ENCODE assay signal across 31 cellular contexts in genomic region chr22:17769716-17770082, GRCh38. TPM values are rescaled to one million over a fixed set of nuclear protein-coding genes. Genes with fewer than 3 reads are reported as not detected.
A peak's percentile ranks its signal among the peaks of the same experiment; 100 is the strongest.
DNase-seq lines count a peak whose midpoint lies in the region; ATAC-seq, FAIRE-seq and TF ChIP-seq lines count a peak whose summit lies in the region.
"Had no signal": no experiment of that assay in that cellular context is flagged by ENCODE, and none has a peak within 500 bp of the region (broad histone marks: within the 10 kb centered on the region; RNA-seq: fewer than 3 reads in every experiment).

No MANE protein-coding gene starts in this region.

- no peak for TF ChIP-seq CTCF in GM12878 (IDR thresholded peaks at IDR 0.05 in 2 of 3, conservative IDR thresholded peaks at IDR 0.05 in 1 of 3; ENCODE audit: control insufficient read depth in 2 of 3, extremely low read depth in 1 of 3, insufficient read depth in 1 of 3, low read depth in 3 of 3, low read length in 3 of 3)
- no peak for TF ChIP-seq CTCF in mucosa of descending colon (IDR thresholded peaks at IDR 0.05)

- TF ChIP-seq EP300 in GM12878 (IDR thresholded peaks at IDR 0.05; ENCODE audit: borderline replicate concordance in 1 of 2, control insufficient read depth in 1 of 2, low read depth in 2 of 2, low read length in 2 of 2), result no peak

- no peaks in the 10 kb centered on the region for H3K9me3 Mint-ChIP-seq in activated T-cell treated with anti-CD3 and anti-CD28 coated beads, Interleukin-2, amount 50 U/mL, for 4 hours
- H3K9me3 Mint-ChIP-seq: HFFc6, neural progenitor cell had no signal

- TF ChIP-seq POLR2A in GM12878 (IDR thresholded peaks at IDR 0.05; ENCODE audit: low read depth, low read length), result no peak

- H3K9me3 ChIP-seq in GM12878 (replicated peaks; ENCODE audit: control insufficient read depth, insufficient read depth, low read length) (no peaks in the 10 kb centered on the region), mucosa of descending colon (no peaks in the 10 kb centered on the region), thymus (ENCODE audit: control insufficient read depth) (no peaks in the 10 kb centered on the region)
- H3K9me3 ChIP-seq: heart left ventricle, left lung, SJSA1, stomach, upper lobe of right lung had no signal

- intact Hi-C loops in GM12878 (cut with micrococcal nuclease; ENCODE audit: unreplicated experiment), result loop anchor here (10.0 kb wide), 1 partner anchor 225 kb away; no protein-coding TSS in a partner anchor
- intact Hi-C loops in mucosa of descending colon (cut with DNase I, micrococcal nuclease), result no loop called here

- 96% methylated on average over 9 of the region's 9 CpGs for WGBS in GM12878 (ENCODE audit: insufficient coverage, insufficient replicate concordance, low lambda C conversion rate, missing lambda C conversion rate)
- WGBS in thymus, result 92% methylated on average over 9 of the region's 9 CpGs

- POLR2A ChIA-PET in GM12878 (lab: Charles Lee), result interaction anchor here (0.6 to 1.2 kb wide), 3 partner anchors 10 to 292 kb away, joined by 3 read pairs; no protein-coding TSS in a partner anchor

- H2AFZ ChIP-seq in GM12878 (ENCODE audit: control insufficient read depth, low read depth, low read length), result no peak overlapping the region
- H2AFZ ChIP-seq: neural progenitor cell had no signal

- SMC1A ChIA-PET in GM12878 (lab: Charles Lee; ENCODE audit: uncharacterized antibody, unreplicated experiment), result interaction anchor here (0.7 to 2.6 kb wide), 3 partner anchors 11 to 15 kb away, joined by 3 to 13 read pairs (median 4); no protein-coding TSS in a partner anchor

- no peak for TF ChIP-seq RAD21 in GM12878 (IDR thresholded peaks at IDR 0.05; ENCODE audit: insufficient read depth, low read depth, low read length)

- in situ Hi-C loops in GM12878 (cut with MboI), result no loop called here

- no peak for DNase-seq in activated T-cell treated with anti-CD3 and anti-CD28 coated beads, Interleukin-2, amount 50 U/mL, for 4 hours
- no peak for DNase-seq in activated T-cell treated with anti-CD3 and anti-CD28 coated beads for 4 hours
- no peak for DNase-seq in GM12878 (ENCODE audit: low read depth, low spot score)
- DNase-seq in mucosa of descending colon, result peak; percentile 71 to 83 (median 82)
- DNase-seq in HCEC 1CT, result no peak
- no peak for DNase-seq in activated CD4-positive, CD25-positive, alpha-beta regulatory T cell treated with anti-CD3 and anti-CD28 coated beads, Interleukin-2, amount 50 U/mL, for 72 hours
- DNase-seq: 8988T; activated CD4-positive, alpha-beta T cell treated with anti-CD3 and anti-CD28 coated beads for 36 hours; activated CD8-positive, alpha-beta memory T cell treated with anti-CD3 and anti-CD28 coated beads for 24 hours; activated naive CD4-positive, alpha-beta T cell treated with anti-CD3 and anti-CD28 coated beads, Interleukin-2, amount 50 U/mL, for 16 hours; activated T-cell treated with anti-CD3 and anti-CD28 coated beads, Interleukin-2, amount 50 U/mL, for 48 hours; AML-193; central memory CD4-positive, alpha-beta T cell; HFFc6; left lung; NCI-H1105 treated with DMSO at 0.1 percent for 48 hours; NCI-H2107; NCI-H510A; stomach; T-helper 1 cell had no signal

- H3K27me3 Mint-ChIP-seq in activated T-cell treated with anti-CD3 and anti-CD28 coated beads, Interleukin-2, amount 50 U/mL, for 4 hours (ENCODE audit: low read depth), result no peaks in the 10 kb centered on the region

- H3K4me1 ChIP-seq in GM12878 (ENCODE audit: control insufficient read depth, insufficient read depth, low read length) (peaks cover 42% of the 10 kb centered on the region), mucosa of descending colon (ENCODE audit: low read depth) (peaks cover 35% of the 10 kb centered on the region), thymus (ENCODE audit: control insufficient read depth, insufficient read depth, low read length) (peaks cover 30% of the 10 kb centered on the region)

- peaks cover 0 to 6% of the 10 kb centered on the region in 2 experiments; a peak in 2 of 4 replicates for H3K36me3 ChIP-seq in GM12878 (ENCODE audit: control insufficient read depth in 2 of 2, insufficient read depth in 2 of 2, low read length in 1 of 2)
- H3K36me3 ChIP-seq in mucosa of descending colon (ENCODE audit: low read depth), result no peaks in the 10 kb centered on the region
- peaks cover 11% of the 10 kb centered on the region for H3K36me3 ChIP-seq in thymus (ENCODE audit: control insufficient read depth, insufficient read depth)
- H3K36me3 ChIP-seq: heart left ventricle, left lung, neural progenitor cell, SJSA1, stomach, upper lobe of right lung had no signal

- no peak for ATAC-seq in activated T-cell treated with anti-CD3 and anti-CD28 coated beads, Interleukin-2, amount 50 U/mL, for 4 hours
- no peak for ATAC-seq in GM12878
- ATAC-seq in mucosa of descending colon, result peak; percentile 70
- ATAC-seq in HG03520 (IDR thresholded peaks at IDR 0.05; ENCODE audit: unreplicated experiment), result no peak
- ATAC-seq: activated CD4-positive, alpha-beta T cell treated with anti-CD3 and anti-CD28 coated beads for 36 hours; heart left ventricle; left lung; Panc1 had no signal

- CTCF ChIA-PET in GM12878 (lab: Yijun Ruan, JAX), result interaction anchor here (0.7 to 5.1 kb wide), 6 partner anchors 9 to 761 kb away, joined by 3 to 47 read pairs (median 4); no protein-coding TSS in a partner anchor

- RAD21 ChIA-PET in GM12878 (lab: Charles Lee; ENCODE audit: unreplicated experiment), result interaction anchor here (1.3 to 6.1 kb wide), 4 partner anchors 11 to 31 kb away, joined by 3 to 28 read pairs (median 16); no protein-coding TSS in a partner anchor

- FAIRE-seq in GM12878 (lab: Jason Lieb, UNC), result no peak
- FAIRE-seq: astrocyte, D721Med, GM18507 had no signal

- peaks cover 16% of the 10 kb centered on the region; the same call in 1 of the 2 replicates for H4K20me1 ChIP-seq in GM12878 (ENCODE audit: control insufficient read depth, insufficient read depth)

- peak overlapping the region; percentile 30 for H3K9ac ChIP-seq in GM12878 (ENCODE audit: control insufficient read depth, insufficient read depth, low read length)
- H3K9ac ChIP-seq: neural progenitor cell had no signal

- BruUV-seq in GM12878 (replicated peaks; lab: Mats Ljungman, UMichigan), result no TSS peak

- H3K4me2 ChIP-seq in GM12878 (ENCODE audit: control insufficient read depth, insufficient read depth), result peak overlapping the region; percentile 77
- H3K4me2 ChIP-seq: neural progenitor cell had no signal

- peak overlapping the region; percentile 83; the same call in 1 of the 2 replicates for H3K4me3 ChIP-seq in GM12878
- H3K4me3 ChIP-seq in mucosa of descending colon, result no peak overlapping the region
- H3K4me3 ChIP-seq in thymus (ENCODE audit: low read length), result no peak overlapping the region
- H3K4me3 ChIP-seq: heart left ventricle, neural progenitor cell, SJSA1, stomach, upper lobe of right lung had no signal

- peaks cover 74% of the 10 kb centered on the region for H3K79me2 ChIP-seq in GM12878 (ENCODE audit: control insufficient read depth, insufficient read depth, low read length)

- peak overlapping the region; percentile 6 for H3K4me3 Mint-ChIP-seq in activated T-cell treated with anti-CD3 and anti-CD28 coated beads, Interleukin-2, amount 50 U/mL, for 4 hours
- H3K4me3 Mint-ChIP-seq: activated CD4-positive, alpha-beta T cell treated with anti-CD3 and anti-CD28 coated beads for 36 hours; HFFc6; neural progenitor cell had no signal

- no peaks in the 10 kb centered on the region for H3K36me3 Mint-ChIP-seq in activated T-cell treated with anti-CD3 and anti-CD28 coated beads, Interleukin-2, amount 50 U/mL, for 4 hours (ENCODE audit: insufficient read depth)
- H3K36me3 Mint-ChIP-seq: neural progenitor cell had no signal

- H3K27ac ChIP-seq in GM12878 (ENCODE audit: control insufficient read depth, insufficient read depth) (no peak overlapping the region; the same call in 1 of the 2 replicates), thymus (ENCODE audit: low read depth) (peak overlapping the region; percentile 43)
- H3K27ac ChIP-seq: epithelial cell of prostate, heart left ventricle, neural progenitor cell, SJSA1, upper lobe of right lung had no signal

- peaks cover 57% of the 10 kb centered on the region for H3K4me1 Mint-ChIP-seq in activated T-cell treated with anti-CD3 and anti-CD28 coated beads, Interleukin-2, amount 50 U/mL, for 4 hours (ENCODE audit: low read depth)

- H3K27me3 ChIP-seq in GM12878 (replicated peaks in 1 of 2; ENCODE audit: control insufficient read depth in 2 of 2, insufficient read depth in 2 of 2, low read length in 1 of 2) (no peaks in the 10 kb centered on the region), thymus (ENCODE audit: control insufficient read depth, insufficient read depth) (no peaks in the 10 kb centered on the region)
- H3K27me3 ChIP-seq: heart left ventricle, left lung, neural progenitor cell, SJSA1, stomach, upper lobe of right lung had no signal

RNA-seq across cellular contexts. Expression of gene BID, which starts 4.6 kb away (rescaled TPM):
- 10 to 100 TPM; 30.3 to 39.5 (median 36.5) TPM for total RNA-seq in activated T-cell treated with anti-CD3 and anti-CD28 coated beads, Interleukin-2, amount 50 U/mL, for 4 hours
- total RNA-seq in GM12878 (2013; cell fraction: nucleolus; rRNA removed), result 36.6 and 37.1 TPM in 2 replicates
- total RNA-seq in GM12878 (2014; rRNA removed) (166 and 179 TPM in 2 replicates), GM12878 (2014; rRNA removed; fragmentation: Illumina TruSeq; extraction: Trizol) (56.4 and 65.9 TPM in 2 replicates), GM12878 (2021) (126 and 131 TPM in 2 replicates), mucosa of descending colon (10 to 100 TPM; 17.9 to 35.0 (median 21.8) TPM)
- 51.7 TPM for polyA plus RNA-seq in GM12878 (2011; ENCODE audit: low read depth)
- polyA plus RNA-seq in GM12878 (2011; rRNA removed) (79.3 and 145 TPM in 2 replicates), GM12878 (2014; fragmentation: Illumina TruSeq; extraction: Trizol) (30.8 and 38.9 TPM in 2 replicates), GM12878 (2014; fragmentation: Nextera tagmentation; extraction: Ambion mirVana) (10 to 100 TPM in 1 of 2 experiments, 1 to 10 TPM in 1; 7.9 to 16.9 TPM), GM12878 (2014; rRNA removed) (241 and 247 TPM in 2 replicates), GM12878 (2016; fragmentation: Nextera tagmentation; extraction: Ambion mirVana) (100 to 1,000 TPM; 186 to 203 TPM), thymus (32.5 TPM)
- polyA plus RNA-seq in GM12878 (2011; cell fraction: cytosol; rRNA removed), result 332 and 398 TPM in 2 replicates
- 195 and 197 TPM in 2 replicates for polyA plus RNA-seq in GM12878 (2011; cell fraction: nucleus; rRNA removed)
- 71.3 and 110 TPM in 2 replicates for polyA plus RNA-seq in GM12878 (2012)
- polyA minus RNA-seq in GM12878 (2011; rRNA and poly(A)+ RNA removed), result 35.4 and 90.0 TPM in 2 replicates
- polyA minus RNA-seq in GM12878 (2011; cell fraction: cytosol; rRNA and poly(A)+ RNA removed), result 31.7 and 32.0 TPM in 2 replicates
- polyA minus RNA-seq in GM12878 (2011; cell fraction: nucleus; rRNA and poly(A)+ RNA removed), result 8.3 and 16.3 TPM in 2 replicates

Comparison
In these comparisons a context has a peak if more than half of its experiments do, and no peak if none do; other contexts are left out.
1. DNase-seq: peak in mucosa of descending colon (3 of 3); none in activated T-cell treated with anti-CD3 and anti-CD28 coated beads, Interleukin-2, amount 50 U/mL, for 4 hours (single experiment), activated T-cell treated with anti-CD3 and anti-CD28 coated beads for 4 hours (single experiment), GM12878 (single experiment), HCEC 1CT (single experiment) and activated CD4-positive, CD25-positive, alpha-beta regulatory T cell treated with anti-CD3 and anti-CD28 coated beads, Interleukin-2, amount 50 U/mL, for 72 hours (single experiment).